ENCODE assay signal across 8 cellular contexts in the genomic region with DNA sequence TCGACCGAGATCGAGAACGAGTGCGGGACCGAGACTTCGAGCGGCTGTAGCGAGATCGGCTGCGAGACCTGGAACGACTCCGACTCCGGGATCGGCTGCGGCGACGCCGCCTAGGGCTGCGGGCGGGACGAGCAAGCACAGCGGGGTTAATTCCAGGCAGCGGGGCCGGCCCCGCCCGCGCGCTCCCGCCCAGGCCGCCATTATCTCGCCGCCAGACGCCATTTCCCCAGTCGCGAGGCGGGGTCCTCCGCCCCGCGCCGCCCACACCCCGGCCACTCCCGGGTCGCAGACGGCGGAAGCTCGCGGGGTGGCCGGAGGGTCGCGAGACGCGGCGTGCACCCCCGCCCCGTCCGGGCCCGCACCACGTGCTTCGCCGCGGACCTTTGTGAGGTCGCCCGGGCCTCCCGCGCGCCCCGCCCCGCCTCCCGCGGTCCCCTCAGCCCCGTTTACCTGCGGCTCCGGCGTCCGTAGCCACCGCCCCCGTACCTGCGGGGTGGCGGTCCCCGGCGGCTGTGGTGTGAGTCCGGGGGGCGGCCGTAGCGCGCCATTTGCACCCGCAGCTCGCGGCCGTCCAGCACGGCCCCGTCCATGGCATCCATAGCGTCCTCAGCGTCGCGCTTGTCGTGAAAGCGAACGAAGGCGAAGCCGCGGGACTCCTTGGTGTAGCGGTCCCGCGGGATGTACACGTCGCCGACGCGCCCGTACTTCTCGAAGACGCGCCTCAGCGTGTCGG. TPM values are rescaled to one million over a fixed set of nuclear protein-coding genes. Genes with fewer than 3 reads are reported as not detected.
DNase-seq lines count a peak whose midpoint lies in the region; ATAC-seq and TF ChIP-seq lines count a peak whose summit lies in the region.

No MANE protein-coding gene starts in this region.

- H3K27me3 ChIP-seq in PC-3 (ENCODE audit: low read length) (no peaks in the 10 kb centered on the region), gastroesophageal sphincter (no peaks in the 10 kb centered on the region), neuronal stem cell (ENCODE audit: control insufficient read depth in 3 of 3, insufficient read depth in 3 of 3, low read depth in 1 of 3, low read length in 3 of 3) (no peaks in the 10 kb centered on the region), tibial nerve (no peaks in the 10 kb centered on the region)

- BruUV-seq in PC-3 (replicated peaks; lab: Mats Ljungman, UMichigan): no TSS peak

- DNase-seq in SHP77 (lab: John Stamatoyannopoulos, UW): peak; percentile 29 to 50
- no peak for DNase-seq in SHP77 treated with DMSO at 0.1 percent for 48 hours (lab: John Stamatoyannopoulos, UW)
- DNase-seq in PC-3: no peak
- DNase-seq in activated naive CD4-positive, alpha-beta T cell treated with Interleukin-2 at 50 U/mL for 16 hours: peak; percentile 72
- DNase-seq in neuronal stem cell (ENCODE audit: low spot score): peak; percentile 75
- DNase-seq in tibial nerve (ENCODE audit: low spot score in 2 of 2): peak; percentile 45 to 53

- CTCF ChIA-PET in PC-3 (lab: Charles Lee): no interaction called here

- H3F3A ChIP-seq in PC-3 (ENCODE audit: low read length, unreplicated experiment): peaks cover 24% of the 10 kb centered on the region

- H2AFZ ChIP-seq in PC-3 (ENCODE audit: low read length) (no peak overlapping the region), neuronal stem cell (ENCODE audit: low read length) (no peak overlapping the region)

- H4K8ac ChIP-seq in neuronal stem cell (ENCODE audit: low read depth, low read length): peak overlapping the region; percentile 98

- TF ChIP-seq POLR2A in gastroesophageal sphincter (IDR thresholded peaks at IDR 0.05) (peak; percentile 53 to 72), tibial nerve (IDR thresholded peaks at IDR 0.05) (peak in 1 of 2 donors; percentile 41)

- peak overlapping the region; percentile 80 for H2BK12ac ChIP-seq in neuronal stem cell (ENCODE audit: low read length)

- WGBS in gastroesophageal sphincter (ENCODE audit: low coverage in 1 of 2), 2 donors: no CpG with 5 or more reads among the region's 117 CpGs
- no CpG with 5 or more reads among the region's 117 CpGs for WGBS in neuronal stem cell (ENCODE audit: extremely low coverage in 2 of 2, insufficient read length in 2 of 2, insufficient replicate concordance in 1 of 2), 2 donors
- 0% methylated on average over 6 to 56 of the region's 117 CpGs for WGBS in tibial nerve, 2 donors

- H3K4me1 ChIP-seq in PC-3 (ENCODE audit: insufficient read depth, low read length) (peaks cover 37% of the 10 kb centered on the region), gastroesophageal sphincter (peaks cover 3 to 76% (median 37%) of the 10 kb centered on the region in 3 donors), neuronal stem cell (ENCODE audit: control insufficient read depth in 2 of 2, insufficient read depth in 1 of 2, low read depth in 1 of 2, low read length in 2 of 2) (peaks cover 8 to 29% of the 10 kb centered on the region in 2 donors), tibial nerve (peaks cover 0 to 69% (median 43%) of the 10 kb centered on the region in 4 donors)

- H3K9me2 ChIP-seq in PC-3 (replicated peaks; ENCODE audit: low read length): no peaks in the 10 kb centered on the region

- H3K79me2 ChIP-seq in PC-3 (ENCODE audit: low read length): peaks cover 85% of the 10 kb centered on the region

- H3K79me1 ChIP-seq in neuronal stem cell (ENCODE audit: low read depth, low read length): peaks cover 5% of the 10 kb centered on the region

- no peak for TF ChIP-seq EP300 in gastroesophageal sphincter (IDR thresholded peaks at IDR 0.05)
- peak in 1 of 2 donors; percentile 43 for TF ChIP-seq EP300 in tibial nerve (IDR thresholded peaks at IDR 0.05)

- POLR2A ChIA-PET in PC-3 (lab: Charles Lee; ENCODE audit: unreplicated experiment): interaction anchor here (0.5 kb wide), 1 partner anchor 13 kb away, joined by 3 read pairs; no protein-coding TSS in a partner anchor

- H3K27ac ChIP-seq in PC-3 (ENCODE audit: low read length) (peak overlapping the region; percentile 64), gastroesophageal sphincter (peak overlapping the region; percentile 94 to 99 (median 98)), neuronal stem cell (replicated peaks; ENCODE audit: low read length) (peak overlapping the region; percentile 91), tibial nerve (peak overlapping the region; percentile 99 to 100 (median 100))

- H2BK15ac ChIP-seq in neuronal stem cell (ENCODE audit: low read length): peak overlapping the region; percentile 97

- H4K20me1 ChIP-seq in PC-3 (ENCODE audit: low read length): peaks cover 45% of the 10 kb centered on the region

- peak overlapping the region; percentile 89 for H3K4me3 ChIP-seq in PC-3 (ENCODE audit: low read length)
- peak overlapping the region; percentile 82 to 94 for H3K4me3 ChIP-seq in gastroesophageal sphincter
- peak overlapping the region; percentile 89 to 100 for H3K4me3 ChIP-seq in neuronal stem cell (ENCODE audit: low read length in 2 of 2)
- peak overlapping the region; percentile 81 to 98 (median 88) for H3K4me3 ChIP-seq in tibial nerve

- H3K9me3 ChIP-seq in PC-3 (ENCODE audit: low read length) (no peaks in the 10 kb centered on the region), gastroesophageal sphincter (no peaks in the 10 kb centered on the region), neuronal stem cell (replicated peaks in 1 of 2; ENCODE audit: control insufficient read depth in 2 of 2, insufficient read depth in 1 of 2, low read depth in 1 of 2, low read length in 2 of 2) (no peaks in the 10 kb centered on the region), tibial nerve (no peaks in the 10 kb centered on the region)

- peak overlapping the region; percentile 100 for H3K23ac ChIP-seq in neuronal stem cell (ENCODE audit: low read depth, low read length, poor library complexity)

- peak overlapping the region; percentile 100 for H3K4ac ChIP-seq in neuronal stem cell (ENCODE audit: low read length)

- ATAC-seq in HG03135 (IDR thresholded peaks at IDR 0.05; ENCODE audit: unreplicated experiment) (peak; percentile 4), PC-3 (peak; percentile 3), gastroesophageal sphincter (peak; percentile 38)

- H3K36me3 ChIP-seq in PC-3 (ENCODE audit: low read depth, low read length) (peaks cover 44% of the 10 kb centered on the region), gastroesophageal sphincter (peaks cover 0 to 45% of the 10 kb centered on the region in 2 donors), neuronal stem cell (replicated peaks in 1 of 2; ENCODE audit: control insufficient read depth in 2 of 2, insufficient read depth in 2 of 2, low read length in 2 of 2) (peaks cover 16 to 56% of the 10 kb centered on the region in 2 donors), tibial nerve (peaks cover 0 to 48% (median 13%) of the 10 kb centered on the region in 3 donors)

- peak overlapping the region; percentile 51 for H2BK120ac ChIP-seq in neuronal stem cell (ENCODE audit: low read depth, low read length)

- peak overlapping the region; percentile 96 for H2BK5ac ChIP-seq in neuronal stem cell (ENCODE audit: low read length)

- H4K91ac ChIP-seq in neuronal stem cell (ENCODE audit: low read depth, low read length, poor library complexity): peak overlapping the region; percentile 92

- TF ChIP-seq CTCF in PC-3 (conservative IDR thresholded peaks at IDR 0.05; ENCODE audit: low read depth, low read length) (no peak), gastroesophageal sphincter (IDR thresholded peaks at IDR 0.05) (peak in 3 of 4 experiments; percentile 47 to 48 (median 47)), tibial nerve (IDR thresholded peaks at IDR 0.05) (peak in 4 of 5 experiments; percentile 15 to 56 (median 38))

- peak overlapping the region; percentile 98 for H3K9ac ChIP-seq in PC-3 (ENCODE audit: low read length)
- H3K9ac ChIP-seq in neuronal stem cell (ENCODE audit: low read depth, low read length, poor library complexity): peak overlapping the region; percentile 100

- peak overlapping the region; percentile 100 for H2AK5ac ChIP-seq in neuronal stem cell (ENCODE audit: low read depth, low read length)

- intact Hi-C loops in PC-3 (cut with micrococcal nuclease): loop anchor here (10.0 kb wide), 1 partner anchor 548 kb away; no protein-coding TSS in a partner anchor

- peak overlapping the region; percentile 99 for H3K14ac ChIP-seq in neuronal stem cell (ENCODE audit: low read length)

- H3K4me2 ChIP-seq in PC-3 (ENCODE audit: low read length) (peak overlapping the region; percentile 83), neuronal stem cell (ENCODE audit: insufficient read depth, low read length, poor library complexity, severe bottlenecking) (peak overlapping the region; percentile 51)

- peak overlapping the region; percentile 100 for H3K18ac ChIP-seq in neuronal stem cell (ENCODE audit: low read length)

RNA-seq across cellular contexts. Expression of gene SRSF2, which starts 0.6 kb away (rescaled TPM):
- total RNA-seq in PC-3 (2014; rRNA removed) (562 and 859 TPM in 2 replicates), gastroesophageal sphincter (100 to 1,000 TPM; 106 to 194 (median 148) TPM), tibial nerve (100 to 1,000 TPM; 196 to 452 (median 271) TPM)
- 225 TPM for polyA plus RNA-seq in neuronal stem cell (2013, experiment 1 of 2)
- 226 TPM for polyA plus RNA-seq in neuronal stem cell (2013, experiment 2 of 2)

RNA-seq across cellular contexts. Expression of gene MFSD11, which starts 1.4 kb away (rescaled TPM):
- total RNA-seq in PC-3 (2014; rRNA removed) (16.6 and 17.3 TPM in 2 replicates), gastroesophageal sphincter (10 to 100 TPM; 18.4 to 27.8 (median 20.9) TPM), tibial nerve (10 to 100 TPM; 25.8 to 61.0 (median 37.1) TPM)
- polyA plus RNA-seq in neuronal stem cell (2013, experiment 1 of 2): 11.3 TPM
- polyA plus RNA-seq in neuronal stem cell (2013, experiment 2 of 2): 12.1 TPM

RNA-seq across cellular contexts. Expression of gene METTL23, which starts 9.9 kb away (rescaled TPM):
- total RNA-seq in PC-3 (2014; rRNA removed) (48.1 and 58.7 TPM in 2 replicates), gastroesophageal sphincter (10 to 100 TPM; 19.2 to 52.6 (median 25.1) TPM), tibial nerve (10 to 100 TPM; 27.8 to 50.2 (median 30.8) TPM)
- polyA plus RNA-seq in neuronal stem cell (2013, experiment 1 of 2): 29.2 TPM
- polyA plus RNA-seq in neuronal stem cell (2013, experiment 2 of 2): 31.8 TPM

RNA-seq across cellular contexts. Expression of gene JMJD6, which starts 10.1 kb away (rescaled TPM):
- total RNA-seq in PC-3 (2014; rRNA removed): 39.0 and 49.8 TPM in 2 replicates
- 10 to 100 TPM; 39.0 to 53.8 (median 47.2) TPM for total RNA-seq in gastroesophageal sphincter
- 9.1 TPM for polyA plus RNA-seq in neuronal stem cell (2013, experiment 1 of 2)
- polyA plus RNA-seq in neuronal stem cell (2013, experiment 2 of 2): 9.1 TPM
- total RNA-seq in tibial nerve: 10 to 100 TPM; 14.0 to 45.0 (median 34.2) TPM

RNA-seq across cellular contexts. Expression of gene MXRA7, which starts 25.8 kb away (rescaled TPM):
- 98.3 and 148 TPM in 2 replicates for total RNA-seq in PC-3 (2014; rRNA removed)
- total RNA-seq in gastroesophageal sphincter: 100 to 1,000 TPM; 333 to 451 (median 412) TPM
- polyA plus RNA-seq in neuronal stem cell (2013, experiment 1 of 2): 91.4 TPM
- polyA plus RNA-seq in neuronal stem cell (2013, experiment 2 of 2): 90.3 TPM
- 100 to 1,000 TPM; 124 to 230 (median 197) TPM for total RNA-seq in tibial nerve

Comparison
In these comparisons a context has a peak if more than half of its experiments do, and no peak if none do; other contexts are left out.
1. DNase-seq: peak in SHP77 (2 of 2), activated naive CD4-positive, alpha-beta T cell treated with Interleukin-2 at 50 U/mL for 16 hours (single experiment), neuronal stem cell (single experiment) and tibial nerve (2 of 2); none in SHP77 treated with DMSO at 0.1 percent for 48 hours (single experiment) and PC-3 (single experiment).
2. Peak in every context shown above with its lines, with median percentiles within 50 percentile points of each other: ATAC-seq, H3K27ac ChIP-seq and H3K4me3 ChIP-seq.